In genomic region chr1:2914702-2915101, GRCh38 we compare ENCODE assay signal across 25 cellular contexts.
A peak's percentile ranks its signal among the peaks of the same experiment; 100 is the strongest.
DNase-seq lines count a peak whose midpoint lies in the region; ATAC-seq and TF ChIP-seq lines count a peak whose summit lies in the region.
"Had no signal": no experiment of that assay in that cellular context is flagged by ENCODE, and none has a peak within 500 bp of the region (broad histone marks: within the 10 kb centered on the region; RNA-seq: fewer than 3 reads in every experiment).

No MANE protein-coding gene starts in this region.

- H3K4me1 Mint-ChIP-seq in CD4-positive, alpha-beta T cell (ENCODE audit: low read depth) = no peaks in the 10 kb centered on the region
- H3K4me1 Mint-ChIP-seq in activated CD4-positive, alpha-beta memory T cell treated with anti-CD3 and anti-CD28 coated beads for 36 hours (ENCODE audit: low read depth) = no peaks in the 10 kb centered on the region
- H3K4me1 Mint-ChIP-seq: activated CD4-positive, alpha-beta T cell treated with anti-CD3 and anti-CD28 coated beads, Interleukin-2, amount 10 ng/mL, durations not matched to agents 24 days and 14 days; neural crest cell; stimulated activated memory B cell treated with anti-CD40 and anti-IgM and Interleukin-4, amounts not matched to agents 10 μg/mL and 1 μg/mL and 100 μg/mL, for 72 hours had no signal

- no peaks in the 10 kb centered on the region for H3K9me3 ChIP-seq in CD4-positive, alpha-beta T cell (ENCODE audit: control insufficient read depth, low read length)
- H3K9me3 ChIP-seq in right cardiac atrium (ENCODE audit: control insufficient read depth, low read length) = no peaks in the 10 kb centered on the region
- H3K9me3 ChIP-seq in left ventricle myocardium inferior (replicated peaks) = no peaks in the 10 kb centered on the region
- H3K9me3 ChIP-seq: esophagus squamous epithelium had no signal

- H3K36me3 Mint-ChIP-seq in CD4-positive, alpha-beta T cell (ENCODE audit: low read depth) = no peaks in the 10 kb centered on the region
- no peaks in the 10 kb centered on the region for H3K36me3 Mint-ChIP-seq in activated CD4-positive, alpha-beta memory T cell treated with anti-CD3 and anti-CD28 coated beads for 36 hours
- H3K36me3 Mint-ChIP-seq: activated naive CD8-positive, alpha-beta T cell treated with anti-CD3 and anti-CD28 coated beads, Interleukin-2, amount 10 ng/mL, durations not matched to agents 7 days and 5 days; stimulated activated memory B cell treated with anti-CD40 and anti-IgM and Interleukin-4, amounts not matched to agents 10 μg/mL and 1 μg/mL and 100 μg/mL, for 72 hours had no signal

- no peaks in the 10 kb centered on the region for H3K9me3 Mint-ChIP-seq in CD4-positive, alpha-beta T cell
- peaks cover 8% of the 10 kb centered on the region for H3K9me3 Mint-ChIP-seq in activated CD4-positive, alpha-beta memory T cell treated with anti-CD3 and anti-CD28 coated beads for 36 hours

- WGBS in right cardiac atrium = 45% methylated on average over 6 of the region's 6 CpGs

- CTCF ChIA-PET in CD4-positive, alpha-beta T cell (lab: Charles Lee) = no interaction called here
- CTCF ChIA-PET in activated CD4-positive, alpha-beta memory T cell treated with anti-CD3 and anti-CD28 coated beads for 36 hours (lab: Charles Lee) = no interaction called here

- H3K4me1 ChIP-seq in right cardiac atrium (ENCODE audit: control insufficient read depth, insufficient read depth, low read length) (no peaks in the 10 kb centered on the region), left ventricle myocardium inferior (no peaks in the 10 kb centered on the region)
- H3K4me1 ChIP-seq: esophagus squamous epithelium, foreskin keratinocyte had no signal

- no peaks in the 10 kb centered on the region for H3K36me3 ChIP-seq in left ventricle myocardium inferior
- H3K36me3 ChIP-seq: esophagus squamous epithelium had no signal

- H3K27me3 ChIP-seq in CD4-positive, alpha-beta T cell (ENCODE audit: control insufficient read depth, insufficient read depth, low read length) = no peaks in the 10 kb centered on the region
- H3K27me3 ChIP-seq in right cardiac atrium (ENCODE audit: control insufficient read depth, insufficient read depth) (no peaks in the 10 kb centered on the region), left ventricle myocardium inferior (ENCODE audit: low read depth) (peaks cover 23% of the 10 kb centered on the region)
- H3K27me3 ChIP-seq: foreskin keratinocyte had no signal

- H3K27me3 Mint-ChIP-seq in CD4-positive, alpha-beta T cell = no peaks in the 10 kb centered on the region
- H3K27me3 Mint-ChIP-seq in activated CD4-positive, alpha-beta memory T cell treated with anti-CD3 and anti-CD28 coated beads for 36 hours = no peaks in the 10 kb centered on the region
- H3K27me3 Mint-ChIP-seq: activated CD4-positive, alpha-beta T cell treated with anti-CD3 and anti-CD28 coated beads, Interleukin-2, amount 10 ng/mL, durations not matched to agents 24 days and 14 days; activated naive CD8-positive, alpha-beta T cell treated with anti-CD3 and anti-CD28 coated beads, Interleukin-2, amount 10 ng/mL, durations not matched to agents 7 days and 5 days; progenitor cell of endocrine pancreas; stimulated activated memory B cell treated with anti-CD40 and anti-IgM and Interleukin-4, amounts not matched to agents 10 μg/mL and 1 μg/mL and 100 μg/mL, for 72 hours had no signal

- DNase-seq in cerebellar cortex (ENCODE audit: low spot score) = peak; percentile 3
- peak; percentile 65 for DNase-seq in midbrain (lab: John Stamatoyannopoulos, UW)
- peak; percentile 63 for DNase-seq in superior temporal gyrus (ENCODE audit: extremely low spot score)
- DNase-seq in CD4-positive, alpha-beta T cell = no peak
- DNase-seq in right cardiac atrium = no peak
- no peak for DNase-seq in left ventricle myocardium inferior
- no peak for DNase-seq in activated CD4-positive, alpha-beta memory T cell treated with anti-CD3 and anti-CD28 coated beads for 36 hours
- DNase-seq: activated CD4-positive, alpha-beta T cell treated with anti-CD3 and anti-CD28 coated beads, Interleukin-2, amount 10 ng/mL, durations not matched to agents 24 days and 14 days; activated gamma-delta T cell; activated naive CD8-positive, alpha-beta T cell treated with anti-CD3 and anti-CD28 coated beads, Interleukin-2, amount 10 ng/mL, durations not matched to agents 7 days and 5 days; activated T-cell treated with anti-CD3 and anti-CD28 coated beads, Interleukin-2, amount 50 U/mL, for 1 hour; DMS79 treated with DMSO at 0.1 percent for 48 hours; esophagus squamous epithelium; foreskin keratinocyte; GF-D8; kidney glomerular epithelial cell; mammary epithelial cell; MV-4-11; NCI-H1436 treated with DMSO at 0.1 percent for 48 hours; NCI-H748 treated with DMSO at 0.1 percent for 48 hours had no signal

- no peak overlapping the region for H3K27ac Mint-ChIP-seq in CD4-positive, alpha-beta T cell
- H3K27ac Mint-ChIP-seq in activated CD4-positive, alpha-beta memory T cell treated with anti-CD3 and anti-CD28 coated beads for 36 hours = no peak overlapping the region
- H3K27ac Mint-ChIP-seq: activated CD4-positive, alpha-beta T cell treated with anti-CD3 and anti-CD28 coated beads, Interleukin-2, amount 10 ng/mL, durations not matched to agents 24 days and 14 days; activated naive CD8-positive, alpha-beta T cell treated with anti-CD3 and anti-CD28 coated beads, Interleukin-2, amount 10 ng/mL, durations not matched to agents 7 days and 5 days; progenitor cell of endocrine pancreas; stimulated activated memory B cell treated with anti-CD40 and anti-IgM and Interleukin-4, amounts not matched to agents 10 μg/mL and 1 μg/mL and 100 μg/mL, for 72 hours had no signal

- no peak overlapping the region for H3K4me3 Mint-ChIP-seq in CD4-positive, alpha-beta T cell
- no peak overlapping the region for H3K4me3 Mint-ChIP-seq in activated CD4-positive, alpha-beta memory T cell treated with anti-CD3 and anti-CD28 coated beads for 36 hours
- H3K4me3 Mint-ChIP-seq: activated CD4-positive, alpha-beta T cell treated with anti-CD3 and anti-CD28 coated beads, Interleukin-2, amount 10 ng/mL, durations not matched to agents 24 days and 14 days; activated naive CD8-positive, alpha-beta T cell treated with anti-CD3 and anti-CD28 coated beads, Interleukin-2, amount 10 ng/mL, durations not matched to agents 7 days and 5 days; neural crest cell; stimulated activated memory B cell treated with anti-CD40 and anti-IgM and Interleukin-4, amounts not matched to agents 10 μg/mL and 1 μg/mL and 100 μg/mL, for 72 hours had no signal

- H3K4me3 ChIP-seq in right cardiac atrium (ENCODE audit: low read length) = no peak overlapping the region
- no peak overlapping the region for H3K4me3 ChIP-seq in left ventricle myocardium inferior
- H3K4me3 ChIP-seq: esophagus squamous epithelium had no signal

- no peak for ATAC-seq in CD4-positive, alpha-beta T cell (ENCODE audit: poor library complexity)
- ATAC-seq in right cardiac atrium = no peak
- ATAC-seq: foreskin keratinocyte; stimulated activated memory B cell treated with anti-CD40 and anti-IgM and Interleukin-4, amounts not matched to agents 10 μg/mL and 1 μg/mL and 100 μg/mL, for 72 hours had no signal

- intact Hi-C loops in CD4-positive, alpha-beta T cell (cut with DNase I, micrococcal nuclease) = no loop called here
- intact Hi-C loops in right cardiac atrium (cut with DNase I) = no loop called here
- intact Hi-C loops in left ventricle myocardium inferior (cut with micrococcal nuclease) = no loop called here
- intact Hi-C loops in activated CD4-positive, alpha-beta memory T cell treated with anti-CD3 and anti-CD28 coated beads for 36 hours (cut with micrococcal nuclease) = no loop called here

- H3K27ac ChIP-seq in VCaP (no peak overlapping the region), right cardiac atrium (ENCODE audit: low read length) (no peak overlapping the region), left ventricle myocardium inferior (replicated peaks) (no peak overlapping the region)
- no peak overlapping the region for H3K27ac ChIP-seq in CD4-positive, alpha-beta T cell (ENCODE audit: low read depth, low read length)
- H3K27ac ChIP-seq: C4-2B, esophagus squamous epithelium, foreskin keratinocyte had no signal

- peak; percentile 74 for TF ChIP-seq CTCF in VCaP (conservative IDR thresholded peaks at IDR 0.05)
- TF ChIP-seq CTCF in CD4-positive, alpha-beta T cell (IDR thresholded peaks at IDR 0.05) = no peak
- no peak for TF ChIP-seq CTCF in left ventricle myocardium inferior (IDR thresholded peaks at IDR 0.05; ENCODE audit: borderline replicate concordance)

- POLR2A ChIA-PET in CD4-positive, alpha-beta T cell (lab: Charles Lee) = no interaction called here
- POLR2A ChIA-PET in activated CD4-positive, alpha-beta memory T cell treated with anti-CD3 and anti-CD28 coated beads for 36 hours (lab: Charles Lee) = no interaction called here

Comparison
In these comparisons a context has a peak if more than half of its experiments do, and no peak if none do; other contexts are left out.
1. DNase-seq: peak in cerebellar cortex (single experiment), midbrain (single experiment) and superior temporal gyrus (single experiment); none in CD4-positive, alpha-beta T cell (0 of 10), right cardiac atrium (0 of 3), left ventricle myocardium inferior (single experiment) and activated CD4-positive, alpha-beta memory T cell treated with anti-CD3 and anti-CD28 coated beads for 36 hours (single experiment).